16 cellular contexts compared by ENCODE assay signal in the genomic region with DNA sequence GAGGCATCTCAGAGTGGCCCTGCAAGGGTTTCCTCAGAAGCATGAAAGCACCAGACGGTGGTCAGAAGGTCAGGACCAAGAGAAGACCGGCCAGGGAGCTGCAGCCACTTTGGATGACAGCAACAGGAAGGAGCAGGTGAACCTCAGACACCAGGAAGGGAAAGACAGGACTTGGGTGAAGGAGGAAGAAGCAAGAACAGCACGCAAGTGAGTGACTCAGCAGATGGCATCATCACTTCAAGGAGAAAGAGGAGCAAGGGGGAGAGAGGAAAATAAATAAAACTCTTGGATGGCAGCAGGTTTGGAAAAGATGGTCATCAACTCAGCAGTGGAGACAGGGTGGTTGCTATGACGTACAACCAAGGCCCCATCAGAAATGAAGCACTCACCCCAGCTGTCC. TPM values are rescaled to one million over a fixed set of nuclear protein-coding genes. Genes with fewer than 3 reads are reported as not detected.
DNase-seq lines count a peak whose midpoint lies in the region; ATAC-seq, FAIRE-seq and TF ChIP-seq lines count a peak whose summit lies in the region.
"Had no signal": no experiment of that assay in that cellular context is flagged by ENCODE, and none has a peak within 500 bp of the region (broad histone marks: within the 10 kb centered on the region; RNA-seq: fewer than 3 reads in every experiment).

No MANE protein-coding gene starts in this region.

- peaks cover 53% of the 10 kb centered on the region for H3K36me3 ChIP-seq in GM23338 (ENCODE audit: insufficient read depth)
- peaks cover 67% of the 10 kb centered on the region for H3K36me3 ChIP-seq in RWPE2 (ENCODE audit: low read depth)
- peaks cover 72% of the 10 kb centered on the region for H3K36me3 ChIP-seq in WERI-Rb-1
- no peaks in the 10 kb centered on the region for H3K36me3 ChIP-seq in CD8-positive, alpha-beta T cell (ENCODE audit: insufficient read depth, low read length)
- H3K36me3 ChIP-seq in suprapubic skin: peaks cover 17% of the 10 kb centered on the region
- H3K36me3 ChIP-seq: upper lobe of right lung had no signal

- H3F3A ChIP-seq in GM23338 (replicated peaks; ENCODE audit: low read depth): no peaks in the 10 kb centered on the region

- 36% methylated on average over 4 of the region's 4 CpGs for WGBS in A549 (ENCODE audit: missing lambda C conversion rate)
- 71% methylated on average over 4 of the region's 4 CpGs for WGBS in suprapubic skin

- H3K9me3 ChIP-seq in A549 (no peaks in the 10 kb centered on the region), RWPE2 (ENCODE audit: severe bottlenecking) (no peaks in the 10 kb centered on the region), WERI-Rb-1 (ENCODE audit: severe bottlenecking) (no peaks in the 10 kb centered on the region), suprapubic skin (no peaks in the 10 kb centered on the region)
- H3K9me3 ChIP-seq in CD8-positive, alpha-beta T cell (ENCODE audit: low read length): no peaks in the 10 kb centered on the region
- H3K9me3 ChIP-seq: Peyer's patch, psoas muscle, upper lobe of right lung had no signal

- CTCF ChIA-PET in A549 (lab: Yijun Ruan, JAX): interaction anchor here (0.9 to 1.0 kb wide), 2 partner anchors 14 to 304 kb away, joined by 3 to 4 read pairs; no protein-coding TSS in a partner anchor
- CTCF ChIA-PET in CD8-positive, alpha-beta T cell (lab: Charles Lee): no interaction called here

- peak overlapping the region; percentile 47; the same call in 1 of the 2 replicates for H3K27ac Mint-ChIP-seq in GM23338
- H3K27ac Mint-ChIP-seq in CD8-positive, alpha-beta T cell: no peak overlapping the region
- H3K27ac Mint-ChIP-seq: B cell had no signal

- peaks cover 73% of the 10 kb centered on the region for H3K36me3 Mint-ChIP-seq in GM23338 (ENCODE audit: low read depth)
- H3K36me3 Mint-ChIP-seq in CD8-positive, alpha-beta T cell: peaks cover 29% of the 10 kb centered on the region

- no peaks in the 10 kb centered on the region for H3K9me3 Mint-ChIP-seq in GM23338
- no peaks in the 10 kb centered on the region for H3K9me3 Mint-ChIP-seq in CD8-positive, alpha-beta T cell

- H4K20me1 ChIP-seq in GM23338 (replicated peaks; ENCODE audit: insufficient read depth): peaks cover 23% of the 10 kb centered on the region

- POLR2A ChIA-PET in A549 (lab: Yijun Ruan, JAX): no interaction called here
- POLR2A ChIA-PET in CD8-positive, alpha-beta T cell (lab: Charles Lee): no interaction called here

- TF ChIP-seq EP300 in A549 (IDR thresholded peaks at IDR 0.05): no peak
- no peak for TF ChIP-seq EP300 in suprapubic skin (IDR thresholded peaks at IDR 0.05)

- intact Hi-C loops in CD8-positive, alpha-beta T cell (cut with DNase I, micrococcal nuclease): no loop called here

- no peak overlapping the region for H3K4me3 Mint-ChIP-seq in GM23338
- H3K4me3 Mint-ChIP-seq in CD8-positive, alpha-beta T cell: no peak overlapping the region
- H3K4me3 Mint-ChIP-seq: B cell had no signal

- peak overlapping the region; percentile 40; the same call in 2 of the 3 replicates for H3K4me2 ChIP-seq in A549
- no peak overlapping the region for H3K4me2 ChIP-seq in GM23338

- peaks cover 2% of the 10 kb centered on the region for H3K27me3 Mint-ChIP-seq in GM23338 (ENCODE audit: insufficient read depth, low read depth, poor library complexity)
- H3K27me3 Mint-ChIP-seq in CD8-positive, alpha-beta T cell (ENCODE audit: low read depth): no peaks in the 10 kb centered on the region
- H3K27me3 Mint-ChIP-seq: B cell had no signal

- H3K27me3 ChIP-seq in GM23338 (ENCODE audit: insufficient read depth) (no peaks in the 10 kb centered on the region), RWPE2 (ENCODE audit: insufficient read depth, poor library complexity, severe bottlenecking) (no peaks in the 10 kb centered on the region), WERI-Rb-1 (ENCODE audit: insufficient read depth, low read depth, severe bottlenecking) (no peaks in the 10 kb centered on the region), suprapubic skin (no peaks in the 10 kb centered on the region)
- no peaks in the 10 kb centered on the region for H3K27me3 ChIP-seq in CD8-positive, alpha-beta T cell (ENCODE audit: insufficient read depth, low read length)
- H3K27me3 ChIP-seq: Peyer's patch, upper lobe of right lung had no signal

- H3K27ac ChIP-seq in A549 (peak overlapping the region; percentile 71 to 74), GM23338 (ENCODE audit: low read depth) (no peak overlapping the region), RWPE2 (ENCODE audit: poor library complexity, severe bottlenecking) (no peak overlapping the region), WERI-Rb-1 (no peak overlapping the region), suprapubic skin (no peak overlapping the region)
- no peak overlapping the region for H3K27ac ChIP-seq in CD8-positive, alpha-beta T cell (ENCODE audit: low read depth, low read length)
- H3K27ac ChIP-seq: Peyer's patch, psoas muscle, upper lobe of right lung had no signal

- ATAC-seq in A549 (peak; percentile 78 to 85; a peak in 5 of 6 replicates), GM23338 (no peak), RWPE2 (ENCODE audit: low read depth) (peak; percentile 58; the same call in 2 of the 3 replicates), esophagus mucosa (peak; percentile 70)
- ATAC-seq in CD8-positive, alpha-beta T cell: no peak
- ATAC-seq: psoas muscle had no signal

- peaks cover 6% of the 10 kb centered on the region; the same call in 1 of the 2 replicates for H3K79me2 ChIP-seq in GM23338 (replicated peaks; ENCODE audit: insufficient read depth)

- H3K4me3 ChIP-seq in A549 (no peak overlapping the region), GM23338 (no peak overlapping the region), RWPE2 (ENCODE audit: severe bottlenecking) (no peak overlapping the region), WERI-Rb-1 (ENCODE audit: low read depth, low read length) (no peak overlapping the region), suprapubic skin (no peak overlapping the region)
- H3K4me3 ChIP-seq in CD8-positive, alpha-beta T cell (ENCODE audit: low read depth, low read length): no peak overlapping the region
- H3K4me3 ChIP-seq: Peyer's patch, psoas muscle, upper lobe of right lung had no signal

- no peaks in the 10 kb centered on the region for H3K9me2 ChIP-seq in GM23338 (ENCODE audit: insufficient read depth)

- DNase-seq in A549 (ENCODE audit: low read depth in 1 of 2, low spot score in 1 of 2) (peak in 1 of 2 experiments; percentile 66), GM23338 (ENCODE audit: low spot score) (no peak), RWPE2 (ENCODE audit: low spot score) (no peak), WERI-Rb-1 (no peak), Ammon's horn (ENCODE audit: low spot score) (no peak), suprapubic skin (ENCODE audit: low spot score in 2 of 2) (no peak)
- DNase-seq in CD8-positive, alpha-beta T cell: no peak
- DNase-seq: activated gamma-delta T cell treated with Interleukin-2 at 50 U/mL for 16 hours; NCI-H1417 treated with DMSO at 0.1 percent for 48 hours; Peyer's patch; psoas muscle; stimulated activated CD8-positive, alpha-beta memory T cell treated with anti-CD3 and anti-CD28 coated beads, Interleukin-4, amount 100 ng/mL, for 48 hours; upper lobe of right lung had no signal

- no peak for FAIRE-seq in A549 (lab: Jason Lieb, UNC)
- FAIRE-seq: GM12891 had no signal

- no peak for TF ChIP-seq POLR2A in A549 (IDR thresholded peaks at IDR 0.05; ENCODE audit: low read length)
- TF ChIP-seq POLR2A in suprapubic skin (IDR thresholded peaks at IDR 0.05): no peak

- H3K4me1 Mint-ChIP-seq in GM23338: no peaks in the 10 kb centered on the region
- no peaks in the 10 kb centered on the region for H3K4me1 Mint-ChIP-seq in CD8-positive, alpha-beta T cell (ENCODE audit: low read depth)
- H3K4me1 Mint-ChIP-seq: B cell had no signal

- TF ChIP-seq CTCF in A549 (IDR thresholded peaks at IDR 0.05) (no peak), GM23338 (conservative IDR thresholded peaks at IDR 0.05; ENCODE audit: low read depth in 2 of 2) (no peak), RWPE2 (IDR thresholded peaks at IDR 0.05; ENCODE audit: poor library complexity, severe bottlenecking) (no peak), WERI-Rb-1 (IDR thresholded peaks at IDR 0.05; ENCODE audit: low read depth, low read length) (no peak), suprapubic skin (IDR thresholded peaks at IDR 0.05) (no peak)
- no peak for TF ChIP-seq CTCF in CD8-positive, alpha-beta T cell (IDR thresholded peaks at IDR 0.05)

- no peak for TF ChIP-seq RAD21 in A549 (conservative IDR thresholded peaks at IDR 0.05 in 1 of 2, IDR thresholded peaks at IDR 0.05 in 1 of 2)

- H3K4me1 ChIP-seq in A549: peaks cover 15% of the 10 kb centered on the region
- no peaks in the 10 kb centered on the region for H3K4me1 ChIP-seq in GM23338 (ENCODE audit: insufficient read depth)
- no peaks in the 10 kb centered on the region for H3K4me1 ChIP-seq in RWPE2 (ENCODE audit: insufficient read depth, poor library complexity, severe bottlenecking)
- H3K4me1 ChIP-seq in CD8-positive, alpha-beta T cell (ENCODE audit: insufficient read depth, low read length): no peaks in the 10 kb centered on the region
- no peaks in the 10 kb centered on the region for H3K4me1 ChIP-seq in suprapubic skin
- H3K4me1 ChIP-seq: Peyer's patch, psoas muscle, upper lobe of right lung had no signal

- no peak overlapping the region for H2AFZ ChIP-seq in GM23338

TF ChIP-seq in A549, 52 proteins besides CTCF, POLR2A, EP300 and RAD21 (continues in another document):
- no peak for TF ChIP-seq KDM1A (IDR thresholded peaks at IDR 0.05; ENCODE audit: low read depth)

RNA-seq across cellular contexts. Expression of a gene that starts 31.6 kb away (rescaled TPM):
- polyA plus RNA-seq in A549 (2011; rRNA removed) (49.2 and 63.0 TPM in 2 replicates), A549 (2017; fragmentation: RNase III; extraction: RNeasy Plus Mini Kit Qiagen cat#74134 plus additional on column Dnase treatment) (49.4 to 54.0 TPM (median 53.8 TPM) in 3 replicates), GM23338 (2016; fragmentation: Nextera tagmentation; extraction: Ambion mirVana) (34.0 and 38.7 TPM in 2 replicates)
- polyA plus RNA-seq in A549 (2012; cell fraction: cytosol; rRNA removed): 39.7 and 41.5 TPM in 2 replicates
- 34.7 and 47.1 TPM in 2 replicates for polyA plus RNA-seq in A549 (2012; cell fraction: nucleus; rRNA removed)
- polyA minus RNA-seq in A549 (2011; rRNA and poly(A)+ RNA removed): 70.8 and 71.5 TPM in 2 replicates
- 76.5 and 91.2 TPM in 2 replicates for total RNA-seq in GM23338 (2014; rRNA removed; shearing (Covaris generic))
- total RNA-seq in esophagus mucosa (24.1 TPM), suprapubic skin (10 to 100 TPM in 1 of 4 donors, 1 to 10 TPM in 3; 5.6 to 11.4 (median 7.2) TPM)
- 1 to 10 TPM; 3.2 to 4.5 TPM for total RNA-seq in CD8-positive, alpha-beta T cell

Comparison
In these comparisons a context has a peak if more than half of its experiments do, and no peak if none do; other contexts are left out.
1. ATAC-seq: peak in A549 (2 of 2), RWPE2 (single experiment) and esophagus mucosa (single experiment); none in GM23338 (single experiment) and CD8-positive, alpha-beta T cell (single experiment).
2. H3K27ac ChIP-seq: peak in A549 (2 of 2); none in GM23338 (single experiment), RWPE2 (single experiment), WERI-Rb-1 (single experiment), CD8-positive, alpha-beta T cell (single experiment) and suprapubic skin (single experiment).